ENCODE assay signal across 11 cellular contexts in the genomic region with DNA sequence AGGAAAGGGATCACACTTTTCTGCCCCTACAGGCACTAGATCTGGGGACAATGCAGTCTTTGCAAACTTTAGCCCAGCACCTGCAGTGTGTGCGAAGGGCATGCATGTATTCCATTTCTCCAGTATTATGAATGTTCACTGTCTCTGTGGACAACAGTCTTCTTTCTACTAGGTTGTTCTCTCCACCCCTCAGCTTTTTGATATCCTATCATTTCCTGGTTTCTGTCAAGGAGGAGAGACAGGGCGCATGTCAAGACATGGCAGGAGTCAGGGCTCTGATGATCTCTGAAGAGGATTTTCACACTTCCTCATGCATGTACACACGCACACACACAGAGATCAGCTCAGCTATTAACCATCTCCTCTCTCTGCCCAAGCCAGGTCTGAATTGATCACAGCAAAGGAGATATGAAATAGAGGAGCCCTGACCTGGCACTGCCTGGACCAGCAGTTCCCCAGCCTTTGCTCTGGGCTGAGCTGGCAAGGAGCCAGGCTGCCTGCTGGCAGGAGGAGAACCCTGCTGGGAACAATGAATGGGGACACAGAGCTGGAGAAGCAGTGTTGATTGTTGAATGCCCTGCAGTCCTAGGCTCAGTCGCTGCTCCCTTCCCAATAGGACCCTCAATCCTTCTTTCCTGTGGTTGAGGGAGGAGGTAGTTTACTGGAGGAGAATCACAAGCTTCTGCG. TPM values are rescaled to one million over a fixed set of nuclear protein-coding genes. Genes with fewer than 3 reads are reported as not detected.
DNase-seq lines count a peak whose midpoint lies in the region; TF ChIP-seq lines count a peak whose summit lies in the region.
"Had no signal": no experiment of that assay in that cellular context is flagged by ENCODE, and none has a peak within 500 bp of the region (broad histone marks: within the 10 kb centered on the region; RNA-seq: fewer than 3 reads in every experiment).

No MANE protein-coding gene starts in this region.

- no peaks in the 10 kb centered on the region for H3K79me1 ChIP-seq in neuronal stem cell (ENCODE audit: low read depth, low read length)

- H3K9me3 ChIP-seq in colonic mucosa, result no peaks in the 10 kb centered on the region
- H3K9me3 ChIP-seq in neuronal stem cell (replicated peaks in 1 of 2; ENCODE audit: control insufficient read depth in 2 of 2, insufficient read depth in 1 of 2, low read depth in 1 of 2, low read length in 2 of 2), result no peaks in the 10 kb centered on the region

- H3K36me3 ChIP-seq in colonic mucosa, result no peaks in the 10 kb centered on the region
- no peaks in the 10 kb centered on the region for H3K36me3 ChIP-seq in neuronal stem cell (replicated peaks in 1 of 2; ENCODE audit: control insufficient read depth in 2 of 2, insufficient read depth in 2 of 2, low read length in 2 of 2)

- H2BK120ac ChIP-seq in neuronal stem cell (ENCODE audit: low read depth, low read length), result no peak overlapping the region

- H3K4me3 ChIP-seq in colonic mucosa, result no peak overlapping the region
- no peak overlapping the region for H3K4me3 ChIP-seq in neuronal stem cell (ENCODE audit: low read length in 2 of 2)

- H3K23ac ChIP-seq in neuronal stem cell (ENCODE audit: low read depth, low read length, poor library complexity), result no peak overlapping the region

- no peak overlapping the region for H2BK5ac ChIP-seq in neuronal stem cell (ENCODE audit: low read length)

- peak overlapping the region; percentile 41 for H2AFZ ChIP-seq in neuronal stem cell (ENCODE audit: low read length)

- H2BK12ac ChIP-seq in neuronal stem cell (ENCODE audit: low read length), result no peak overlapping the region

- WGBS in neuronal stem cell (ENCODE audit: extremely low coverage in 2 of 2, insufficient read length in 2 of 2, insufficient replicate concordance in 1 of 2), 2 donors, result no CpG with 5 or more reads among the region's 5 CpGs

- DNase-seq in GM03348 (ENCODE audit: low spot score), result peak; percentile 25
- DNase-seq in NCI-H2171 treated with DMSO at 0.1 percent for 48 hours (lab: John Stamatoyannopoulos, UW), result peak; percentile 81
- DNase-seq in colonic mucosa, result peak; percentile 25
- no peak for DNase-seq in neuronal stem cell (ENCODE audit: low spot score)
- DNase-seq in stimulated activated CD4-positive, alpha-beta T cell treated with anti-CD3 and anti-CD28 coated beads, Interleukin-12 subunit alpha, Interleukin-12 subunit beta, amount 100 ng/mL, for 4 hours, result no peak
- DNase-seq in HuH-7 (ENCODE audit: low spot score), result no peak
- no peak for DNase-seq in ecto neural progenitor cell (ENCODE audit: low spot score)
- no peak for DNase-seq in epidermal melanocyte (ENCODE audit: insufficient read length, low spot score)
- DNase-seq: activated CD4-positive, alpha-beta T cell treated with anti-CD3 and anti-CD28 coated beads for 36 hours; stimulated activated CD4-positive, alpha-beta T cell treated with anti-CD3 and anti-CD28 coated beads, Interleukin-4, amount 100 ng/mL, for 1 hour had no signal

- no peak overlapping the region for H3K9ac ChIP-seq in colonic mucosa (ENCODE audit: low read depth in 2 of 2, low read length in 2 of 2)
- no peak overlapping the region for H3K9ac ChIP-seq in neuronal stem cell (ENCODE audit: low read depth, low read length, poor library complexity)

- no peak for TF ChIP-seq CTCF in colonic mucosa (IDR thresholded peaks at IDR 0.05)

- intact Hi-C loops in colonic mucosa (cut with DNase I), result no loop called here

- H3K4me1 ChIP-seq in colonic mucosa (no peaks in the 10 kb centered on the region), neuronal stem cell (ENCODE audit: control insufficient read depth in 2 of 2, insufficient read depth in 1 of 2, low read depth in 1 of 2, low read length in 2 of 2) (peaks cover 3 to 8% of the 10 kb centered on the region in 2 donors)

- no peak overlapping the region for H4K8ac ChIP-seq in neuronal stem cell (ENCODE audit: low read depth, low read length)

- no peak overlapping the region for H3K27ac ChIP-seq in colonic mucosa
- H3K27ac ChIP-seq in neuronal stem cell (replicated peaks; ENCODE audit: low read length), result no peak overlapping the region

- H3K4me2 ChIP-seq in neuronal stem cell (ENCODE audit: insufficient read depth, low read length, poor library complexity, severe bottlenecking), result no peak overlapping the region

- H3K4ac ChIP-seq in neuronal stem cell (ENCODE audit: low read length), result no peak overlapping the region

- H4K91ac ChIP-seq in neuronal stem cell (ENCODE audit: low read depth, low read length, poor library complexity), result no peak overlapping the region

- no peak overlapping the region for H3K14ac ChIP-seq in neuronal stem cell (ENCODE audit: low read length)

- H2BK15ac ChIP-seq in neuronal stem cell (ENCODE audit: low read length), result no peak overlapping the region

- no peak overlapping the region for H2AK5ac ChIP-seq in neuronal stem cell (ENCODE audit: low read depth, low read length)

- peak overlapping the region; percentile 4 for H3K18ac ChIP-seq in neuronal stem cell (ENCODE audit: low read length)

- H3K27me3 ChIP-seq in colonic mucosa, result no peaks in the 10 kb centered on the region
- H3K27me3 ChIP-seq in neuronal stem cell (ENCODE audit: control insufficient read depth in 3 of 3, insufficient read depth in 3 of 3, low read depth in 1 of 3, low read length in 3 of 3), result peaks cover 0 to 38% (median 0%) of the 10 kb centered on the region in 3 experiments

RNA-seq across cellular contexts. Expression of a gene that starts 2.6 kb away (rescaled TPM):
- under 1 TPM; 0.03 to 0.12 TPM for total RNA-seq in colonic mucosa
- polyA plus RNA-seq in neuronal stem cell (2013, experiment 1 of 2), result 0.03 TPM
- polyA plus RNA-seq in neuronal stem cell (2013, experiment 2 of 2), result 0.04 TPM
- total RNA-seq: glomerular endothelial cell had no signal

RNA-seq across cellular contexts. Expression of a gene that starts 10.5 kb away (rescaled TPM):
- 10 to 100 TPM; 11.4 to 15.3 TPM for total RNA-seq in colonic mucosa
- polyA plus RNA-seq in neuronal stem cell (2013, experiment 1 of 2), result 16.3 TPM
- 16.6 TPM for polyA plus RNA-seq in neuronal stem cell (2013, experiment 2 of 2)

RNA-seq across cellular contexts. Expression of a gene that starts 44.2 kb away (rescaled TPM):
- total RNA-seq in colonic mucosa, result 10 to 100 TPM; 34.1 to 42.4 TPM
- polyA plus RNA-seq in neuronal stem cell (2013, experiment 1 of 2), result 55.5 TPM
- polyA plus RNA-seq in neuronal stem cell (2013, experiment 2 of 2), result 56.9 TPM

Comparison
In these comparisons a context has a peak if more than half of its experiments do, and no peak if none do; other contexts are left out.
1. DNase-seq: peak in GM03348 (single experiment), NCI-H2171 treated with DMSO at 0.1 percent for 48 hours (single experiment) and colonic mucosa (single experiment); none in neuronal stem cell (single experiment), stimulated activated CD4-positive, alpha-beta T cell treated with anti-CD3 and anti-CD28 coated beads, Interleukin-12 subunit alpha, Interleukin-12 subunit beta, amount 100 ng/mL, for 4 hours (single experiment), HuH-7 (single experiment), ecto neural progenitor cell (single experiment) and epidermal melanocyte (single experiment).